10 cellular contexts compared by ENCODE assay signal in the genomic region with DNA sequence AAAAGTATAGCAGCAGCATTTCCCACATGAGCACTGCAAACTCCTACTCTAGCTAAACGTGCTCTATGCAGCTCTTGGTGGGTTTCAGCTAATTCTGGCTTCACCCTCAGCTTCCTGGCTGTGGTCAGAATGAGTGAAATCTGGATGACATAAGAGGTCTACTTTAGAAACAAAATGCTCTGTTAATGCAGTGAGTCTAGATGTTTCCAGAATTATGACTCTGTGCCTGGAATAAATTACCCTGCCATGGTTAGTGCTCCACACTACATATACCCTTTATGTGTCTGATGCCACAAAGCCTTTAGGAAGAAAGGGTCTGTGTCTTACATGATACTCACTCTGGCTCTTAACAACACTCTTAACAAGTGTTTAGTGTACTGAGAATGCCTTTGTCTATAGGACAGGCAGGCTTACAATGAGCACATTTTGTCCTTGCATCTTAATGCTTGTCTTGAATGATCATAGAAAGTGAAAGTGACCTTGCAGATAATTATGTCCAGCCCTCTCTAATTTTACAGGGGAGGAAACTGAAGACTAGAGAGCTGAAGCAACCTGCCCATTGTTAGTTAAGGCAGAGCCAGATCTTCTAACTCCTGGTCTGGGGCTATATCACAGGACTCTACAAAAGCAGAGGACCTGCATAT. TPM values are rescaled to one million over a fixed set of nuclear protein-coding genes. Genes with fewer than 3 reads are reported as not detected.
A peak's percentile ranks its signal among the peaks of the same experiment; 100 is the strongest.
DNase-seq lines count a peak whose midpoint lies in the region; ATAC-seq and TF ChIP-seq lines count a peak whose summit lies in the region.
"Had no signal": no experiment of that assay in that cellular context is flagged by ENCODE, and none has a peak within 500 bp of the region (broad histone marks: within the 10 kb centered on the region; RNA-seq: fewer than 3 reads in every experiment).

No MANE protein-coding gene starts in this region.

- no peaks in the 10 kb centered on the region for H3K27me3 ChIP-seq in mesendoderm (ENCODE audit: insufficient read depth, low read length, poor library complexity)

- H3K79me2 ChIP-seq in mesendoderm (ENCODE audit: control insufficient read depth, insufficient read depth, low read length), result peaks cover 3% of the 10 kb centered on the region

- no peak overlapping the region for H2AK5ac ChIP-seq in mesendoderm (ENCODE audit: low read length)

- H3K79me1 ChIP-seq in mesendoderm (ENCODE audit: low read length), result no peaks in the 10 kb centered on the region

- no peak overlapping the region for H3K9ac ChIP-seq in mesendoderm (ENCODE audit: low read length)

- H3K27ac Mint-ChIP-seq in Calu3 (ENCODE audit: unreplicated experiment) (peak overlapping the region; percentile 27), osteocyte (ENCODE audit: unreplicated experiment) (no peak overlapping the region)
- peak overlapping the region; percentile 79 to 95 for H3K27ac Mint-ChIP-seq in activated naive CD4-positive, alpha-beta T cell treated with anti-CD3 and anti-CD28 coated beads, Interleukin-2, amount 50 U/mL, for 72 hours

- no peak overlapping the region for H3K23ac ChIP-seq in mesendoderm (ENCODE audit: low read length)

- H3K9me3 Mint-ChIP-seq in Calu3 (ENCODE audit: low read depth, unreplicated experiment) (no peaks in the 10 kb centered on the region), osteocyte (ENCODE audit: unreplicated experiment) (no peaks in the 10 kb centered on the region)
- peaks cover 0 to 5% of the 10 kb centered on the region in 2 donors for H3K9me3 Mint-ChIP-seq in activated naive CD4-positive, alpha-beta T cell treated with anti-CD3 and anti-CD28 coated beads, Interleukin-2, amount 50 U/mL, for 72 hours
- H3K9me3 Mint-ChIP-seq: brain had no signal

- TF ChIP-seq CTCF in Calu3 (IDR thresholded peaks at IDR 0.05; ENCODE audit: unreplicated experiment) (no peak), osteocyte (IDR thresholded peaks at IDR 0.05) (no peak)

- H3K4me3 Mint-ChIP-seq in Calu3 (ENCODE audit: low read depth, unreplicated experiment) (no peak overlapping the region), osteocyte (ENCODE audit: unreplicated experiment) (no peak overlapping the region)
- H3K4me3 Mint-ChIP-seq: brain had no signal

- H3K4me1 ChIP-seq in mesendoderm (ENCODE audit: control insufficient read depth, low read depth, low read length), result peaks cover 16% of the 10 kb centered on the region

- H3K4me2 ChIP-seq in mesendoderm (ENCODE audit: low read length), result no peak overlapping the region

- H2BK15ac ChIP-seq in mesendoderm (replicated peaks; ENCODE audit: low read depth), result no peak overlapping the region

- no peak overlapping the region for H3K4ac ChIP-seq in mesendoderm (ENCODE audit: low read depth, low read length)

- DNase-seq in Calu3 (no peak), osteocyte (ENCODE audit: extremely low spot score, unreplicated experiment) (no peak), mesendoderm (no peak), NCI-H1048 (lab: John Stamatoyannopoulos, UW) (no peak), DMS79 treated with DMSO at 0.1 percent for 48 hours (lab: John Stamatoyannopoulos, UW) (no peak)
- DNase-seq in activated naive CD4-positive, alpha-beta T cell treated with anti-CD3 and anti-CD28 coated beads, Interleukin-2, amount 50 U/mL, for 72 hours (ENCODE audit: low spot score in 2 of 2), result peak in 1 of 2 donors; percentile 46
- DNase-seq: left cardiac atrium had no signal

- H3K4me1 Mint-ChIP-seq in Calu3 (ENCODE audit: low read depth, unreplicated experiment), result peaks cover 67% of the 10 kb centered on the region
- H3K4me1 Mint-ChIP-seq in osteocyte (ENCODE audit: unreplicated experiment), result peaks cover 66% of the 10 kb centered on the region

- H3K27me3 Mint-ChIP-seq in Calu3 (ENCODE audit: unreplicated experiment) (no peaks in the 10 kb centered on the region), osteocyte (ENCODE audit: unreplicated experiment) (no peaks in the 10 kb centered on the region)

- CTCF ChIA-PET in Calu3 (lab: Charles Lee), result interaction anchor here (1.0 kb wide), 1 partner anchor 14 kb away, joined by 4 read pairs; no protein-coding TSS in a partner anchor

- H4K5ac ChIP-seq in mesendoderm (ENCODE audit: low read length), result no peak overlapping the region

- H3K36me3 Mint-ChIP-seq in Calu3 (ENCODE audit: insufficient read depth, unreplicated experiment) (peaks cover 94% of the 10 kb centered on the region), osteocyte (ENCODE audit: unreplicated experiment) (peaks cover 17% of the 10 kb centered on the region)
- peaks cover 30 to 61% of the 10 kb centered on the region in 2 donors for H3K36me3 Mint-ChIP-seq in activated naive CD4-positive, alpha-beta T cell treated with anti-CD3 and anti-CD28 coated beads, Interleukin-2, amount 50 U/mL, for 72 hours
- H3K36me3 Mint-ChIP-seq: brain had no signal

- H3K56ac ChIP-seq in mesendoderm (ENCODE audit: low read length), result no peak overlapping the region

- no peak overlapping the region for H2BK120ac ChIP-seq in mesendoderm (ENCODE audit: low read depth, low read length)

- ATAC-seq in GM19463 (IDR thresholded peaks at IDR 0.05; ENCODE audit: unreplicated experiment) (peak; percentile 86), HG03575 (IDR thresholded peaks at IDR 0.05; ENCODE audit: extremely low read depth, insufficient number of reproducible peaks, low FRiP score, unreplicated experiment) (peak; percentile 37)
- ATAC-seq in activated naive CD4-positive, alpha-beta T cell treated with anti-CD3 and anti-CD28 coated beads, Interleukin-2, amount 50 U/mL, for 72 hours, result peak; percentile 91 to 92
- ATAC-seq: left cardiac atrium had no signal

- no CpG with 5 or more reads among the region's 1 CpG for WGBS in mesendoderm (ENCODE audit: extremely low coverage, insufficient coverage, low lambda C conversion rate)

- intact Hi-C loops in Calu3 (cut with micrococcal nuclease; ENCODE audit: unreplicated experiment), result no loop called here

- no peak overlapping the region for H3K4me3 ChIP-seq in mesendoderm (ENCODE audit: low read length)

- H3K18ac ChIP-seq in mesendoderm (ENCODE audit: low read length), result no peak overlapping the region

- H2BK5ac ChIP-seq in mesendoderm (ENCODE audit: low read length), result no peak overlapping the region

- no peak overlapping the region for H4K8ac ChIP-seq in mesendoderm (ENCODE audit: low read depth, low read length)

- H3K27ac ChIP-seq in mesendoderm (ENCODE audit: low read depth, low read length), result no peak overlapping the region

- H3K36me3 ChIP-seq in mesendoderm (ENCODE audit: control insufficient read depth, insufficient read depth, low read length), result peaks cover 5% of the 10 kb centered on the region

- no TSS peak for BruUV-seq in Calu3 (replicated peaks; lab: Mats Ljungman, UMichigan)

RNA-seq across cellular contexts. Expression of a gene that starts 9.2 kb away (rescaled TPM):
- total RNA-seq in Calu3 (2022), result 882 and 921 TPM in 2 replicates
- 100 to 1,000 TPM in 1 of 2 donors, 10 to 100 TPM in 1; 49.2 to 290 TPM for total RNA-seq in activated naive CD4-positive, alpha-beta T cell treated with anti-CD3 and anti-CD28 coated beads, Interleukin-2, amount 50 U/mL, for 72 hours
- total RNA-seq in osteocyte, result 227 and 234 TPM in 2 replicates
- polyA plus RNA-seq in mesendoderm (2013, experiment 1 of 2), result 181 TPM
- polyA plus RNA-seq in mesendoderm (2013, experiment 2 of 2), result 187 TPM

RNA-seq across cellular contexts. Expression of a gene that starts 52.4 kb away (rescaled TPM):
- total RNA-seq in Calu3 (2022) (1,217 and 1,326 TPM in 2 replicates), osteocyte (443 and 446 TPM in 2 replicates)
- total RNA-seq in activated naive CD4-positive, alpha-beta T cell treated with anti-CD3 and anti-CD28 coated beads, Interleukin-2, amount 50 U/mL, for 72 hours, result 100 to 1,000 TPM; 197 to 272 TPM
- 847 TPM for polyA plus RNA-seq in mesendoderm (2013, experiment 1 of 2)
- 867 TPM for polyA plus RNA-seq in mesendoderm (2013, experiment 2 of 2)

Comparison
In these comparisons a context has a peak if more than half of its experiments do, and no peak if none do; other contexts are left out.
1. ATAC-seq: peak in every context shown above with its lines; median percentile 92 in activated naive CD4-positive, alpha-beta T cell treated with anti-CD3 and anti-CD28 coated beads, Interleukin-2, amount 50 U/mL, for 72 hours; 86 in GM19463; 37 in HG03575.